ENCODE assay signal across 17 cellular contexts in the genomic region with DNA sequence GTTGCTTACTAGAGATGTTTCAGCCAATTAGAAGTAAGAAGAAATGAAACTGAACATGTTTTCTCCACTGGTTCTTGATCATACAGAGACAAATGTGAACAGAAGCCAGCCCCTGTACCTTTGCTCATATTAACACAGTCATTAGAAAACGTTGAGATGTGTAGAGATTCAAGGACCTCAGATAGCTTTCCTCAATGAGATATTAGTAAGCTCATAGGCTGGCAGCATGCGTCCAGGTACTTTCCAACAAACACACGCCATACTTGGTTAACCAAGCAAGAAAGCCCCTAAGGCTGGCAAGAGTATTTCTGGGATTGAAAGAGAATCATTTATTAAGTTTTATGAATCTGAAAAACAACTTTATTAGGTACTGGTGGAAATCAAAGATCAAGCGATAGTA.
DNase-seq lines count a peak whose midpoint lies in the region; ATAC-seq lines count a peak whose summit lies in the region.
"Had no signal": no experiment of that assay in that cellular context is flagged by ENCODE, and none has a peak within 500 bp of the region (broad histone marks: within the 10 kb centered on the region; RNA-seq: fewer than 3 reads in every experiment).

No MANE protein-coding gene starts in this region.

- no peak overlapping the region for H3K27ac Mint-ChIP-seq in activated T-cell treated with anti-CD3 and anti-CD28 coated beads, Interleukin-2, amount 50 U/mL, for 24 hours
- H3K27ac Mint-ChIP-seq: CD14-positive monocyte; CD4-positive, alpha-beta memory T cell; CD4-positive, CD25-positive, alpha-beta regulatory T cell; CD8-positive, alpha-beta memory T cell had no signal

- H3K9me3 Mint-ChIP-seq in activated T-cell treated with anti-CD3 and anti-CD28 coated beads, Interleukin-2, amount 50 U/mL, for 24 hours = no peaks in the 10 kb centered on the region
- H3K9me3 Mint-ChIP-seq: CD14-positive monocyte had no signal

- DNase-seq in kidney tubule cell (ENCODE audit: low spot score) = peak; percentile 64
- DNase-seq in activated T-cell treated with anti-CD3 and anti-CD28 coated beads, Interleukin-2, amount 50 U/mL, for 24 hours = no peak
- DNase-seq: 8988T; ACHN; BE2C; C1 segment of cervical spinal cord; Calu3; CD4-positive, alpha-beta memory T cell; CD4-positive, CD25-positive, alpha-beta regulatory T cell; CD8-positive, alpha-beta memory T cell; COR-L47; DMS79 treated with DMSO at 0.1 percent for 48 hours; GF-D8 had no signal

- H3K4me3 Mint-ChIP-seq in activated T-cell treated with anti-CD3 and anti-CD28 coated beads, Interleukin-2, amount 50 U/mL, for 24 hours = no peak overlapping the region
- H3K4me3 Mint-ChIP-seq: CD14-positive monocyte; CD4-positive, alpha-beta memory T cell; CD4-positive, CD25-positive, alpha-beta regulatory T cell; CD8-positive, alpha-beta memory T cell had no signal

- ATAC-seq in GM18868 (IDR thresholded peaks at IDR 0.05; ENCODE audit: unreplicated experiment) (peak; percentile 59), GM21576 (IDR thresholded peaks at IDR 0.05; ENCODE audit: unreplicated experiment) (no peak), GM19395 (IDR thresholded peaks at IDR 0.05; ENCODE audit: unreplicated experiment) (no peak)

- H3K27me3 Mint-ChIP-seq in activated T-cell treated with anti-CD3 and anti-CD28 coated beads, Interleukin-2, amount 50 U/mL, for 24 hours = no peaks in the 10 kb centered on the region
- H3K27me3 Mint-ChIP-seq: CD4-positive, alpha-beta memory T cell; CD4-positive, CD25-positive, alpha-beta regulatory T cell; CD8-positive, alpha-beta memory T cell had no signal

- H3K4me1 Mint-ChIP-seq in activated T-cell treated with anti-CD3 and anti-CD28 coated beads, Interleukin-2, amount 50 U/mL, for 24 hours (ENCODE audit: low read depth) = no peaks in the 10 kb centered on the region
- H3K4me1 Mint-ChIP-seq: CD14-positive monocyte; CD4-positive, alpha-beta memory T cell; CD4-positive, CD25-positive, alpha-beta regulatory T cell; CD8-positive, alpha-beta memory T cell had no signal

- no peaks in the 10 kb centered on the region for H3K36me3 Mint-ChIP-seq in activated T-cell treated with anti-CD3 and anti-CD28 coated beads, Interleukin-2, amount 50 U/mL, for 24 hours (ENCODE audit: low read depth)
- H3K36me3 Mint-ChIP-seq: CD14-positive monocyte; CD4-positive, alpha-beta memory T cell; CD4-positive, CD25-positive, alpha-beta regulatory T cell; CD8-positive, alpha-beta memory T cell had no signal
